ENCODE assay signal across 1 cellular context in genomic region chr11:10857604-10858504, GRCh38.
TF ChIP-seq lines count a peak whose summit lies in the region.

Gene ZBED5 (minus strand): TSS chr11:10858053. CDS start chr11:10854945, 3,108 bp downstream.

TF ChIP-seq in HepG2, 621 proteins besides CTCF, POLR2A, EP300 and RAD21 (continued from another document and continues in another):
- TF ChIP-seq ZNF512 (CRISPR knock-in tag; IDR thresholded peaks at IDR 0.05) (no peak), CBX1 (IDR thresholded peaks at IDR 0.05; ENCODE audit: low read depth) (no peak), KLF11 (CRISPR knock-in tag; IDR thresholded peaks at IDR 0.05) (peak; percentile 71; the same call in 1 of the 2 replicates), PAXIP1 (CRISPR knock-in tag; conservative IDR thresholded peaks at IDR 0.05) (peak; percentile 37), ZNF33B (CRISPR knock-in tag; IDR thresholded peaks at IDR 0.05) (no peak; the same call in 1 of the 2 replicates), PAWR (CRISPR knock-in tag; IDR thresholded peaks at IDR 0.05; ENCODE audit: borderline replicate concordance) (no peak), AKAP8 (CRISPR knock-in tag; IDR thresholded peaks at IDR 0.05) (no peak), TSC22D2 (CRISPR knock-in tag; IDR thresholded peaks at IDR 0.05; ENCODE audit: borderline replicate concordance) (no peak), PHF8 (CRISPR knock-in tag; IDR thresholded peaks at IDR 0.05) (peak; percentile 83), MED13 (CRISPR knock-in tag; IDR thresholded peaks at IDR 0.05) (no peak), ADNP (CRISPR knock-in tag; IDR thresholded peaks at IDR 0.05) (peak; percentile 33; the same call in 1 of the 2 replicates), ZNF30 (CRISPR knock-in tag; IDR thresholded peaks at IDR 0.05) (peak; percentile 25; the same call in 1 of the 2 replicates), ZNF570 (CRISPR knock-in tag; IDR thresholded peaks at IDR 0.05; ENCODE audit: borderline replicate concordance) (no peak), HOXA7 (CRISPR knock-in tag; IDR thresholded peaks at IDR 0.05) (no peak), ZNF850 (CRISPR knock-in tag; conservative IDR thresholded peaks at IDR 0.05) (no peak), SYNCRIP (IDR thresholded peaks at IDR 0.05; ENCODE audit: insufficient read depth, low read depth, low read length) (no peak), USF2 (IDR thresholded peaks at IDR 0.05; ENCODE audit: low read depth, low read length) (no peak), USF2 (CRISPR knock-in tag; IDR thresholded peaks at IDR 0.05; ENCODE audit: borderline replicate concordance) (no peak), HMGA1 (CRISPR knock-in tag; conservative IDR thresholded peaks at IDR 0.05) (no peak), ZNF75D (CRISPR knock-in tag; IDR thresholded peaks at IDR 0.05; ENCODE audit: borderline replicate concordance) (no peak), HNF4G (IDR thresholded peaks at IDR 0.05; ENCODE audit: borderline replicate concordance, low read depth, low read length) (no peak), HNF4G (CRISPR knock-in tag; IDR thresholded peaks at IDR 0.05; ENCODE audit: borderline replicate concordance, low read depth) (peak; percentile 67; the same call in 1 of the 2 replicates), ZNF580 (CRISPR knock-in tag; IDR thresholded peaks at IDR 0.05; ENCODE audit: borderline replicate concordance, low read depth) (peak; percentile 21), ZNF431 (CRISPR knock-in tag; IDR thresholded peaks at IDR 0.05; ENCODE audit: borderline replicate concordance, low read depth) (no peak; the same call in 1 of the 2 replicates), ZNF652 (CRISPR knock-in tag; IDR thresholded peaks at IDR 0.05; ENCODE audit: borderline replicate concordance, low read depth) (no peak), THAP8 (CRISPR knock-in tag; IDR thresholded peaks at IDR 0.05; ENCODE audit: borderline replicate concordance) (no peak), SIN3A (IDR thresholded peaks at IDR 0.05; ENCODE audit: borderline replicate concordance, low read depth, low read length) (no peak), E2F5 (CRISPR knock-in tag; conservative IDR thresholded peaks at IDR 0.05) (no peak), KLF16 (CRISPR knock-in tag; IDR thresholded peaks at IDR 0.05) (no peak; a peak in 2 of 4 replicates), EEA1 (CRISPR knock-in tag; IDR thresholded peaks at IDR 0.05; ENCODE audit: borderline replicate concordance) (no peak), ZMAT5 (CRISPR knock-in tag; IDR thresholded peaks at IDR 0.05; ENCODE audit: borderline replicate concordance, low read depth) (no peak), MLXIP (CRISPR knock-in tag; IDR thresholded peaks at IDR 0.05; ENCODE audit: borderline replicate concordance) (no peak), MAFG (CRISPR knock-in tag; IDR thresholded peaks at IDR 0.05) (no peak), SNRNP70 (IDR thresholded peaks at IDR 0.05; ENCODE audit: low read depth, low read length) (no peak), ZNF276 (CRISPR knock-in tag; IDR thresholded peaks at IDR 0.05; ENCODE audit: low read depth) (no peak), ATF2 (CRISPR knock-in tag; IDR thresholded peaks at IDR 0.05) (no peak; the same call in 1 of the 2 replicates), ATAD3A (CRISPR knock-in tag; IDR thresholded peaks at IDR 0.05) (no peak), THRA (CRISPR knock-in tag; IDR thresholded peaks at IDR 0.05; ENCODE audit: borderline replicate concordance) (no peak; the same call in 1 of the 2 replicates), NRL (CRISPR knock-in tag; IDR thresholded peaks at IDR 0.05; ENCODE audit: borderline replicate concordance) (no peak), FUBP1 (CRISPR knock-in tag; IDR thresholded peaks at IDR 0.05; ENCODE audit: borderline replicate concordance) (no peak; the same call in 1 of the 2 replicates), ZNF605 (CRISPR knock-in tag; IDR thresholded peaks at IDR 0.05) (0 out of 2 replicates have a peak, but pooled peaks have one; percentile 38), CEBPB (IDR thresholded peaks at IDR 0.05; ENCODE audit: borderline replicate concordance, low read depth, low read length) (no peak), NCOA1 (CRISPR knock-in tag; IDR thresholded peaks at IDR 0.05) (peak; percentile 72; the same call in 1 of the 2 replicates)
